2 cellular contexts compared by ENCODE assay signal in genomic region chr14:90087433-90087832, GRCh38.
A peak's percentile ranks its signal among the peaks of the same experiment; 100 is the strongest.
TF ChIP-seq lines count a peak whose summit lies in the region.

No MANE protein-coding gene starts in this region.

TF ChIP-seq in A549, 52 proteins besides CTCF, POLR2A, EP300 and RAD21 (continued from another document):
- no peak for TF ChIP-seq HOXB13 (CRISPR knock-in tag; IDR thresholded peaks at IDR 0.05; ENCODE audit: low read depth)
- TF ChIP-seq HES2 (IDR thresholded peaks at IDR 0.05): peak; percentile 61; the same call in 1 of the 2 replicates
- TF ChIP-seq BHLHE40 (IDR thresholded peaks at IDR 0.05; ENCODE audit: low read depth, low read length): no peak

TF ChIP-seq in IMR-90, 13 proteins besides CTCF, POLR2A, EP300 and RAD21 (continued from another document):
- no peak for TF ChIP-seq FOS (IDR thresholded peaks at IDR 0.05; ENCODE audit: low read depth, low read length)
- no peak for TF ChIP-seq SMC3 (IDR thresholded peaks at IDR 0.05; ENCODE audit: low read depth, low read length)
- no peak for TF ChIP-seq ELK1 (IDR thresholded peaks at IDR 0.05; ENCODE audit: borderline replicate concordance, low read depth, low read length)
- TF ChIP-seq NFE2L2 (IDR thresholded peaks at IDR 0.05; ENCODE audit: low read depth, low read length): no peak
TF ChIP-seq in IMR-90: peak in this region for 1.
